ENCODE assay signal across 12 cellular contexts in the genomic region with DNA sequence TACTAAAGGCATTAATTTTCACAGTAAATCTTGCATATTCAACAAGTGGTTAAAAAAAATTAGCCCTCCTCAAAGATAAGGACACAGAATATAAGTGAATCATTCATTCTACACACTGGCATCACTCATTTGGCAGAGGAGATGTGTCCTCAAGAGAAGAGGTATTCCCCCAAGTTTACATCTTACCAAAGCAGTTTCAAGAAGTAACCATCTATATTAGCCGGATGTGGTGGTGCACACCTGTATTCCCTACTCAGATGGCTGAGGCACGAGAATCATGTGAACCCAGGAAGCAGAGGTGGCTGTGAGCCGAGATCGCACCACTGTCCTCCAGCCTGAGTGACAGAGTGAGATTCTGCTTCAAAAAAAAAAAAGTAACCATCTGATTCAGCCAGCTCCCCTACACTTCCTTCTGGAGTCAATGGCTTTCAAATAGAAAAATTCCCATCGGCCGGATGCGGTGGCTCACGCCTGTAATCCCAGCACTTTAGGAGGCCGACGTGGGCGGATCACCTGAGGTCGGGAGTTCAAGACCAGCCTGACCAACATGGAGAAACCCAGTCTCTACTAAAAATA. TPM values are rescaled to one million over a fixed set of nuclear protein-coding genes. Genes with fewer than 3 reads are reported as not detected.
DNase-seq lines count a peak whose midpoint lies in the region; ATAC-seq, FAIRE-seq and TF ChIP-seq lines count a peak whose summit lies in the region.
"Had no signal": no experiment of that assay in that cellular context is flagged by ENCODE, and none has a peak within 500 bp of the region (broad histone marks: within the 10 kb centered on the region; RNA-seq: fewer than 3 reads in every experiment).

No MANE protein-coding gene starts in this region.

- H3K4me3 Mint-ChIP-seq in H9, result no peak overlapping the region
- H3K4me3 Mint-ChIP-seq: activated naive CD8-positive, alpha-beta T cell treated with anti-CD3 and anti-CD28 coated beads, Interleukin-2, amount 10 ng/mL, durations not matched to agents 7 days and 5 days had no signal

- no peak overlapping the region for H3K4me2 ChIP-seq in H9 (ENCODE audit: insufficient read depth, insufficient read length, low read length)

- no peak overlapping the region for H4K8ac ChIP-seq in H9 (replicated peaks; ENCODE audit: insufficient read length, low read depth, low read length)

- H4K91ac ChIP-seq in H9 (ENCODE audit: insufficient read length, low read depth, low read length), result no peak overlapping the region

- H3T11ph ChIP-seq in H9 (ENCODE audit: low read length), result no peak overlapping the region

- peaks cover 30% of the 10 kb centered on the region; the same call in 1 of the 2 replicates for H3K79me2 ChIP-seq in H9 (ENCODE audit: insufficient read depth, low read length)

- peaks cover 0 to 2% (median 0%) of the 10 kb centered on the region in 4 donors for H3K36me3 ChIP-seq in liver (ENCODE audit: control insufficient read depth in 4 of 4, insufficient read depth in 3 of 4, low read depth in 1 of 4, low read length in 3 of 4)

- H2AFZ ChIP-seq in H9 (ENCODE audit: low read length), result no peak overlapping the region

- no peak overlapping the region for H3K14ac ChIP-seq in H9 (ENCODE audit: insufficient read depth, low read length)

- peaks cover 0 to 1% (median 1%) of the 10 kb centered on the region in 3 experiments; a peak in 3 of 7 replicates for H3K36me3 Mint-ChIP-seq in H9 (ENCODE audit: insufficient read depth in 1 of 3, low read depth in 3 of 3)

- H2BK20ac ChIP-seq in H9 (ENCODE audit: low read depth, low read length, poor library complexity, severe bottlenecking), result no peak overlapping the region

- 69% methylated on average over 12 of the region's 12 CpGs for WGBS in liver
- WGBS in H9 (ENCODE audit: extremely low coverage, insufficient read length, low lambda C conversion rate), result no CpG with 5 or more reads among the region's 12 CpGs

- no peak overlapping the region for H3K23ac ChIP-seq in H9 (ENCODE audit: insufficient read length, low read depth, low read length)

- no peak for TF ChIP-seq RAD21 in liver (IDR thresholded peaks at IDR 0.05)

- no peak overlapping the region for H3K4me3 ChIP-seq in liver (ENCODE audit: low read depth in 1 of 3, low read length in 3 of 3)
- H3K4me3 ChIP-seq: lung, skin epidermis had no signal

- H3K27me3 Mint-ChIP-seq in H9 (ENCODE audit: low read depth), result no peaks in the 10 kb centered on the region
- H3K27me3 Mint-ChIP-seq: activated naive CD8-positive, alpha-beta T cell treated with anti-CD3 and anti-CD28 coated beads, Interleukin-2, amount 10 ng/mL, durations not matched to agents 7 days and 5 days had no signal

- H2BK12ac ChIP-seq in H9 (ENCODE audit: insufficient read length, low read depth, low read length), result no peak overlapping the region

- H3K9me3 ChIP-seq in liver (ENCODE audit: control insufficient read depth in 4 of 4, low read length in 3 of 4) (no peaks in the 10 kb centered on the region), H9 (ENCODE audit: control insufficient read depth, low read depth, low read length) (no peaks in the 10 kb centered on the region)

- no peak overlapping the region for H3K18ac ChIP-seq in H9 (ENCODE audit: insufficient read length, low read depth, low read length)

- no peaks in the 10 kb centered on the region for H3K27me3 ChIP-seq in liver (ENCODE audit: control insufficient read depth in 4 of 4, insufficient read depth in 4 of 4, low read length in 3 of 4)
- H3K27me3 ChIP-seq in H9 (ENCODE audit: insufficient read depth, low read length), result no peaks in the 10 kb centered on the region

- no peak overlapping the region for H3K56ac ChIP-seq in H9 (ENCODE audit: insufficient read length, low read depth, low read length)

- H4K20me1 ChIP-seq in H9 (ENCODE audit: control insufficient read depth, insufficient read depth, insufficient read length), result no peaks in the 10 kb centered on the region

- H3K9ac ChIP-seq in liver (ENCODE audit: low read depth in 1 of 2, low read length in 2 of 2) (peak overlapping the region; percentile 86 to 98), H9 (ENCODE audit: extremely low read depth, insufficient read length, low read length) (no peak overlapping the region)

- H3K9me3 Mint-ChIP-seq in H9, result no peaks in the 10 kb centered on the region
- H3K9me3 Mint-ChIP-seq: activated naive CD8-positive, alpha-beta T cell treated with anti-CD3 and anti-CD28 coated beads, Interleukin-2, amount 10 ng/mL, durations not matched to agents 7 days and 5 days had no signal

- DNase-seq in GM12892 (ENCODE audit: insufficient read length) (no peak), cortex of kidney (lab: John Stamatoyannopoulos, UW) (no peak), H9 (no peak), DMS53 (lab: John Stamatoyannopoulos, UW) (no peak), DMS79 treated with DMSO at 0.1 percent for 48 hours (lab: John Stamatoyannopoulos, UW) (no peak)
- DNase-seq: activated naive CD8-positive, alpha-beta T cell treated with anti-CD3 and anti-CD28 coated beads, Interleukin-2, amount 10 ng/mL, durations not matched to agents 7 days and 5 days had no signal

- H2BK120ac ChIP-seq in H9 (ENCODE audit: low read depth, low read length, poor library complexity, severe bottlenecking), result no peak overlapping the region

- peaks cover 11 to 39% (median 15%) of the 10 kb centered on the region in 4 donors for H3K4me1 ChIP-seq in liver (ENCODE audit: control insufficient read depth in 4 of 4, insufficient read depth in 4 of 4, low read length in 3 of 4)
- no peaks in the 10 kb centered on the region for H3K4me1 ChIP-seq in H9 (ENCODE audit: insufficient read depth, low read length)

- H3K4me1 Mint-ChIP-seq in H9, result peaks cover 7% of the 10 kb centered on the region in 2 experiments; a peak in 3 of 4 replicates

- H2AK5ac ChIP-seq in H9 (ENCODE audit: insufficient read length, low read length), result no peak overlapping the region

- TF ChIP-seq POLR2A in GM12892 (IDR thresholded peaks at IDR 0.05; ENCODE audit: low read depth, low read length), result no peak

- peak; percentile 90 for FAIRE-seq in GM12892 (lab: Jason Lieb, UNC)
- FAIRE-seq: H1 had no signal

- TF ChIP-seq CTCF in liver (IDR thresholded peaks at IDR 0.05; ENCODE audit: low read depth, low read length, missing input control), result no peak
- no peak for TF ChIP-seq CTCF in H9 (conservative IDR thresholded peaks at IDR 0.05)

- H3K4ac ChIP-seq in H9 (ENCODE audit: low read depth, low read length), result no peak overlapping the region

- peaks cover 12% of the 10 kb centered on the region for H3K79me1 ChIP-seq in H9 (ENCODE audit: insufficient read depth, low read depth, low read length, poor library complexity, severe bottlenecking)

- H2BK5ac ChIP-seq in H9 (ENCODE audit: insufficient read length, low read length), result no peak overlapping the region

- ATAC-seq in GM21447 (IDR thresholded peaks at IDR 0.05; ENCODE audit: unreplicated experiment) (peak; percentile 46), HG03432 (IDR thresholded peaks at IDR 0.05; ENCODE audit: unreplicated experiment) (peak; percentile 75)

- no peaks in the 10 kb centered on the region for H3K23me2 ChIP-seq in H9 (ENCODE audit: insufficient read length, low read depth, low read length, poor library complexity, severe bottlenecking)

- H3K27ac Mint-ChIP-seq in H9, result peak overlapping the region in 1 of 3 experiments; percentile 76; a peak in 1 of 7 replicates
- H3K27ac Mint-ChIP-seq: activated naive CD8-positive, alpha-beta T cell treated with anti-CD3 and anti-CD28 coated beads, Interleukin-2, amount 10 ng/mL, durations not matched to agents 7 days and 5 days had no signal

- H3K27ac ChIP-seq in liver (ENCODE audit: low read depth in 1 of 2, low read length in 2 of 2) (peak overlapping the region; percentile 88 to 92), H9 (ENCODE audit: insufficient read length, low read depth, low read length) (no peak overlapping the region)

- no peak overlapping the region for H4K5ac ChIP-seq in H9 (ENCODE audit: insufficient read length, low read depth, low read length)

- no peak overlapping the region for H2BK15ac ChIP-seq in H9 (ENCODE audit: low read depth, low read length)

TF ChIP-seq in liver, 16 proteins besides CTCF, POLR2A, EP300 and RAD21:
- TF ChIP-seq YY1 (IDR thresholded peaks at IDR 0.05) (peak; percentile 22), HNF4A (conservative IDR thresholded peaks at IDR 0.05) (no peak), TAF1 (conservative IDR thresholded peaks at IDR 0.05) (no peak), FOXA2 (IDR thresholded peaks at IDR 0.05) (no peak)

RNA-seq across cellular contexts. Expression of a gene that starts 15.4 kb away (rescaled TPM):
- 69.5 TPM for polyA plus RNA-seq in GM12892 (2012; ENCODE audit: missing spikeins)
- 10 to 100 TPM; 74.2 to 92.3 TPM for total RNA-seq in liver
- polyA plus RNA-seq in liver, result 10 to 100 TPM; 44.3 to 52.3 TPM
- total RNA-seq in H9 (2021), result 103 and 112 TPM in 2 replicates
